22 cellular contexts compared by ENCODE assay signal in genomic region chr5:178392998-178393397, GRCh38.
DNase-seq lines count a peak whose midpoint lies in the region; ATAC-seq, FAIRE-seq and TF ChIP-seq lines count a peak whose summit lies in the region.
"Had no signal": no experiment of that assay in that cellular context is flagged by ENCODE, and none has a peak within 500 bp of the region (broad histone marks: within the 10 kb centered on the region; RNA-seq: fewer than 3 reads in every experiment).

No MANE protein-coding gene starts in this region.

- H3K4me2 ChIP-seq in H1 (ENCODE audit: insufficient read depth in 1 of 2, low read depth in 2 of 2, low read length in 2 of 2) (no peak overlapping the region), osteoblast (ENCODE audit: insufficient read depth, low read length) (no peak overlapping the region), GM23248 (ENCODE audit: unreplicated experiment) (no peak overlapping the region)
- H3K4me2 ChIP-seq: PC-9 had no signal

- H4K20me1 ChIP-seq in H1 (replicated peaks in 1 of 2; ENCODE audit: control insufficient read depth in 1 of 2, insufficient read depth in 2 of 2, low read length in 2 of 2) (peaks cover 0 to 2% of the 10 kb centered on the region in 2 experiments), osteoblast (ENCODE audit: insufficient read depth, low read length) (no peaks in the 10 kb centered on the region), GM23248 (ENCODE audit: insufficient read depth) (no peaks in the 10 kb centered on the region)

- H3K27ac ChIP-seq in H1 (ENCODE audit: low read depth, low read length) (no peak overlapping the region), osteoblast (ENCODE audit: low read depth, low read length) (no peak overlapping the region), GM23248 (no peak overlapping the region), tibial nerve (no peak overlapping the region)
- H3K27ac ChIP-seq: gastroesophageal sphincter, PC-9 had no signal

- H3K36me3 ChIP-seq in H1 (ENCODE audit: control insufficient read depth in 2 of 4, insufficient read depth in 4 of 4, low read length in 3 of 4) = no peaks in the 10 kb centered on the region
- no peaks in the 10 kb centered on the region for H3K36me3 ChIP-seq in osteoblast (ENCODE audit: insufficient read depth, low read length)
- no peaks in the 10 kb centered on the region for H3K36me3 ChIP-seq in GM23248 (ENCODE audit: low read depth)
- no peaks in the 10 kb centered on the region for H3K36me3 ChIP-seq in tibial nerve
- H3K36me3 ChIP-seq: gastroesophageal sphincter had no signal

- H3K18ac ChIP-seq in H1 (ENCODE audit: extremely low read depth, low read length) = no peak overlapping the region

- no peak overlapping the region for H2AK5ac ChIP-seq in H1 (ENCODE audit: low read depth, low read length)

- H3K9ac ChIP-seq in H1 (replicated peaks in 1 of 4; ENCODE audit: extremely low read depth in 1 of 4, low read depth in 3 of 4, low read length in 3 of 4) (no peak overlapping the region), GM23248 (no peak overlapping the region)

- H2BK5ac ChIP-seq in H1 (ENCODE audit: low read depth, low read length) = no peak overlapping the region

- no peak overlapping the region for H3K4ac ChIP-seq in H1 (replicated peaks; ENCODE audit: insufficient read length, low read depth, low read length)

- WGBS in H1 (ENCODE audit: extremely low coverage in 1 of 2, insufficient coverage in 1 of 2, insufficient read length in 1 of 2, insufficient replicate concordance in 2 of 2, low coverage in 1 of 2, low lambda C conversion rate in 2 of 2, missing lambda C conversion rate in 1 of 2), 2 experiments = 85% methylated on average over 10 of the region's 10 CpGs; no CpG with 5 or more reads in 1 of the 2 experiments
- 67 to 77% methylated on average over 10 of the region's 10 CpGs for WGBS in GM23248 (ENCODE audit: low coverage in 1 of 2, low lambda C conversion rate in 2 of 2, missing lambda C conversion rate in 2 of 2), 2 experiments
- whole genome bisulfite sequencing in tibial nerve, 2 donors = 73% methylated on average over 10 of the region's 10 CpGs

- ATAC-seq in HG02623 (IDR thresholded peaks at IDR 0.05; ENCODE audit: unreplicated experiment) = no peak
- ATAC-seq: activated CD4-positive, CD25-positive, alpha-beta regulatory T cell treated with anti-CD3 and anti-CD28 coated beads, Interleukin-2, amount 50 U/mL, for 24 hours; activated CD8-positive, alpha-beta T cell treated with anti-CD3 and anti-CD28 coated beads for 36 hours; activated naive CD4-positive, alpha-beta T cell treated with anti-CD3 and anti-CD28 coated beads, Interleukin-2, amount 50 U/mL, for 72 hours; activated T-cell treated with anti-CD3 and anti-CD28 coated beads, Interleukin-2, amount 50 U/mL, for 72 hours; esophagus mucosa; gastroesophageal sphincter; HCT116 had no signal

- TF ChIP-seq RAD21 in H1 (IDR thresholded peaks at IDR 0.05 in 1 of 2, conservative IDR thresholded peaks at IDR 0.05 in 1 of 2; ENCODE audit: low read depth in 2 of 2, low read length in 2 of 2) = no peak

- H3K4me1 ChIP-seq in H1 (replicated peaks in 1 of 4; ENCODE audit: control insufficient read depth in 3 of 4, insufficient read depth in 4 of 4, low read length in 3 of 4) (peaks cover 0 to 9% (median 4%) of the 10 kb centered on the region in 4 experiments; a peak in 5 of 7 replicates), osteoblast (ENCODE audit: insufficient read depth, low read length) (no peaks in the 10 kb centered on the region), GM23248 (ENCODE audit: insufficient read depth) (no peaks in the 10 kb centered on the region), tibial nerve (no peaks in the 10 kb centered on the region)

- no peak overlapping the region for H3K14ac ChIP-seq in H1 (ENCODE audit: insufficient read length)

- CTCF ChIA-PET in H1 (lab: Charles Lee; ENCODE audit: partially characterized antibody) = interaction anchor here (1.0 kb wide), 1 partner anchor 109 kb away, joined by 4 read pairs; no protein-coding TSS in a partner anchor

- TF ChIP-seq POLR2A in H1 (IDR thresholded peaks at IDR 0.05; ENCODE audit: control extremely low read depth in 1 of 2, low read depth in 2 of 2, low read length in 2 of 2) (no peak), tibial nerve (IDR thresholded peaks at IDR 0.05) (no peak)

- no peaks in the 10 kb centered on the region for H3K79me2 ChIP-seq in H1 (ENCODE audit: control insufficient read depth in 1 of 2, insufficient read depth in 2 of 2, low read length in 2 of 2)
- no peaks in the 10 kb centered on the region for H3K79me2 ChIP-seq in osteoblast (ENCODE audit: insufficient read depth, low read length)
- H3K79me2 ChIP-seq in GM23248 (ENCODE audit: insufficient read depth) = no peaks in the 10 kb centered on the region

- 0 out of 2 replicates have a peak overlapping the region, but pooled peaks have one; percentile 29 for H2BK15ac ChIP-seq in H1 (ENCODE audit: low read length)

- H3K23me2 ChIP-seq in H1 (ENCODE audit: low read depth, low read length) = no peaks in the 10 kb centered on the region

- no peak overlapping the region for H4K91ac ChIP-seq in H1 (replicated peaks; ENCODE audit: insufficient read length, low read length)

- no peak for FAIRE-seq in H1 (lab: Jason Lieb, UNC)
- FAIRE-seq: astrocyte had no signal

- H3K27me3 ChIP-seq in H1 (replicated peaks in 1 of 4; ENCODE audit: control insufficient read depth in 3 of 4, extremely low read depth in 1 of 4, insufficient read depth in 3 of 4, low read length in 3 of 4) (no peaks in the 10 kb centered on the region), osteoblast (ENCODE audit: insufficient read depth, low read length) (no peaks in the 10 kb centered on the region), GM23248 (replicated peaks; ENCODE audit: insufficient read depth) (no peaks in the 10 kb centered on the region), tibial nerve (no peaks in the 10 kb centered on the region)

- no peaks in the 10 kb centered on the region for H3K9me2 ChIP-seq in GM23248 (ENCODE audit: insufficient read depth)

- in situ Hi-C loops in KBM-7 (cut with MboI; ENCODE audit: low pct_unique_long_range_greater_than_20kb, low sequenced_read_pairs) (no loop called here), GM23248 (cut with MboI) (no loop called here)

- no peak for TF ChIP-seq CTCF in H1 (IDR thresholded peaks at IDR 0.05; ENCODE audit: control extremely low read depth in 1 of 3, insufficient read depth in 1 of 3, low read depth in 1 of 3, low read length in 3 of 3)
- TF ChIP-seq CTCF in osteoblast (IDR thresholded peaks at IDR 0.05; ENCODE audit: extremely low read depth, low read depth, low read length) = no peak
- TF ChIP-seq CTCF in tibial nerve (IDR thresholded peaks at IDR 0.05) = no peak

- POLR2A ChIA-PET in H1 (lab: Charles Lee; ENCODE audit: partially characterized antibody) = no interaction called here

- peaks cover 4% of the 10 kb centered on the region; the same call in 1 of the 2 replicates for H3K79me1 ChIP-seq in H1 (ENCODE audit: low read depth, low read length)

- no peak overlapping the region for H2BK12ac ChIP-seq in H1 (ENCODE audit: low read depth, low read length)

- TF ChIP-seq EP300 in H1 (IDR thresholded peaks at IDR 0.05; ENCODE audit: borderline replicate concordance in 1 of 2, low read depth in 2 of 2, low read length in 2 of 2) (no peak), tibial nerve (IDR thresholded peaks at IDR 0.05) (no peak)

- peak; percentile 54 for DNase-seq in KBM-7
- DNase-seq in NOMO-1 treated with DMSO at 0.1 percent for 48 hours (lab: John Stamatoyannopoulos, UW; ENCODE audit: unreplicated experiment) = peak; percentile 70
- no peak for DNase-seq in H1 (ENCODE audit: low read depth in 1 of 2, low spot score in 2 of 2)
- peak; percentile 44 for DNase-seq in osteoblast (ENCODE audit: insufficient read length, low spot score, missing footprints)
- DNase-seq in OCI-M1 (lab: John Stamatoyannopoulos, UW) = no peak
- no peak for DNase-seq in GM23248
- DNase-seq in tibial nerve (ENCODE audit: low spot score in 2 of 2) = no peak
- DNase-seq: activated CD8-positive, alpha-beta T cell treated with anti-CD3 and anti-CD28 coated beads for 36 hours; activated T-cell treated with anti-CD3 and anti-CD28 coated beads, Interleukin-2, amount 50 U/mL, for 72 hours; effector memory CD4-positive, alpha-beta T cell; NCI-H1436; NCI-H526; PC-9; stimulated activated CD4-positive, alpha-beta T cell treated with anti-CD3 and anti-CD28 coated beads, Interleukin-4, amount 100 ng/mL, for 4 hours; T-helper 9 cell had no signal

- H3K4me3 ChIP-seq in H1 (ENCODE audit: extremely low read depth in 1 of 4, insufficient read depth in 2 of 4, low read depth in 3 of 4, low read length in 4 of 4) = no peak overlapping the region
- H3K4me3 ChIP-seq in osteoblast (ENCODE audit: insufficient read depth, low read length) = no peak overlapping the region
- H3K4me3 ChIP-seq in GM23248 = no peak overlapping the region
- no peak overlapping the region for H3K4me3 ChIP-seq in tibial nerve
- H3K4me3 ChIP-seq: gastroesophageal sphincter, PC-9 had no signal

- H2BK120ac ChIP-seq in H1 (replicated peaks; ENCODE audit: low read depth, low read length) = no peak overlapping the region

- no peak overlapping the region for H3K23ac ChIP-seq in H1 (ENCODE audit: insufficient read length)

- H2AFZ ChIP-seq in H1 (ENCODE audit: low read length) (no peak overlapping the region), osteoblast (ENCODE audit: low read length) (no peak overlapping the region), GM23248 (no peak overlapping the region)
- H2AFZ ChIP-seq: PC-9 had no signal

- H3F3A ChIP-seq in GM23248 (ENCODE audit: insufficient read depth) = no peaks in the 10 kb centered on the region

- H4K5ac ChIP-seq in H1 (ENCODE audit: insufficient read length, low read depth, low read length) = no peak overlapping the region

- H2BK20ac ChIP-seq in H1 (ENCODE audit: low read length) = no peak overlapping the region

- no peak overlapping the region for H3K56ac ChIP-seq in H1 (replicated peaks; ENCODE audit: insufficient read length, low read depth, low read length)

- H3K9me3 ChIP-seq in H1 (ENCODE audit: insufficient read depth in 2 of 2, low read depth in 1 of 2, low read length in 1 of 2) (no peaks in the 10 kb centered on the region), osteoblast (ENCODE audit: low read depth, low read length) (no peaks in the 10 kb centered on the region), GM23248 (ENCODE audit: low read depth) (no peaks in the 10 kb centered on the region), tibial nerve (no peaks in the 10 kb centered on the region)
- H3K9me3 ChIP-seq: gastroesophageal sphincter had no signal

- H4K8ac ChIP-seq in H1 (ENCODE audit: extremely low read depth, insufficient read depth, low read length) = no peak overlapping the region

TF ChIP-seq in H1, 55 proteins besides CTCF, POLR2A, EP300 and RAD21 (continues in another document):
- TF ChIP-seq JUN (IDR thresholded peaks at IDR 0.05; ENCODE audit: low read depth, low read length) (no peak), GABPA (IDR thresholded peaks at IDR 0.05; ENCODE audit: borderline replicate concordance, insufficient read depth, low read length) (no peak), KDM5A (IDR thresholded peaks at IDR 0.05; ENCODE audit: low read length) (no peak), SUZ12 (IDR thresholded peaks at IDR 0.05; ENCODE audit: low read length) (no peak), SIN3A (conservative IDR thresholded peaks at IDR 0.05 in 1 of 2, IDR thresholded peaks at IDR 0.05 in 1 of 2; ENCODE audit: low read depth in 1 of 2, low read length in 2 of 2) (no peak), HDAC2 (IDR thresholded peaks at IDR 0.05; ENCODE audit: borderline replicate concordance in 1 of 2, low read depth in 2 of 2, low read length in 2 of 2) (no peak)

Comparison
In these comparisons a context has a peak if more than half of its experiments do, and no peak if none do; other contexts are left out.
1. DNase-seq: peak in KBM-7 (single experiment), NOMO-1 treated with DMSO at 0.1 percent for 48 hours (single experiment) and osteoblast (single experiment); none in H1 (0 of 2), OCI-M1 (single experiment), GM23248 (single experiment) and tibial nerve (0 of 2).